24 cellular contexts compared by ENCODE assay signal in genomic region chr20:17762873-17763557, GRCh38.
DNase-seq lines count a peak whose midpoint lies in the region; ATAC-seq and TF ChIP-seq lines count a peak whose summit lies in the region.
"Had no signal": no experiment of that assay in that cellular context is flagged by ENCODE, and none has a peak within 500 bp of the region (broad histone marks: within the 10 kb centered on the region; RNA-seq: fewer than 3 reads in every experiment).

No MANE protein-coding gene starts in this region.

- H3K9me3 Mint-ChIP-seq in WTC11 = peaks cover 18% of the 10 kb centered on the region

- TF ChIP-seq CTCF in WTC11 (IDR thresholded peaks at IDR 0.05) = no peak
- no peak for TF ChIP-seq CTCF in smooth muscle cell (IDR thresholded peaks at IDR 0.05; ENCODE audit: borderline replicate concordance, insufficient read depth, poor library complexity, severe bottlenecking)

- H3K4me1 ChIP-seq in smooth muscle cell (ENCODE audit: low read depth) = peaks cover 6% of the 10 kb centered on the region
- H3K4me1 ChIP-seq: adrenal gland, colonic mucosa, tibial nerve had no signal

- H3K27me3 Mint-ChIP-seq in WTC11 (ENCODE audit: low read depth) = peaks cover 10% of the 10 kb centered on the region

- POLR2A ChIA-PET in WTC11 (lab: Charles Lee) = no interaction called here

- WGBS in smooth muscle cell (ENCODE audit: low lambda C conversion rate) = 57% methylated on average over 6 of the region's 6 CpGs

- H3K36me3 Mint-ChIP-seq in WTC11 = peaks cover 18% of the 10 kb centered on the region

- CTCF ChIA-PET in WTC11 (lab: Charles Lee) = no interaction called here

- H3K4me2 ChIP-seq in smooth muscle cell = no peak overlapping the region

- no peaks in the 10 kb centered on the region for H4K20me1 ChIP-seq in smooth muscle cell (ENCODE audit: low read depth)

- intact Hi-C loops in left colon (cut with DNase I, micrococcal nuclease) = no loop called here

- ATAC-seq in WTC11 (peak; percentile 73), left colon (peak; percentile 45), HG03457 (IDR thresholded peaks at IDR 0.05; ENCODE audit: unreplicated experiment) (no peak)
- ATAC-seq: activated CD8-positive, alpha-beta T cell treated with anti-CD3 and anti-CD28 coated beads, Interleukin-2, amount 10 ng/mL, durations not matched to agents 7 days and 5 days; stimulated activated naive B cell treated with anti-CD40 and anti-IgM and Interleukin-4, amounts not matched to agents 10 μg/mL and 1 μg/mL and 100 μg/mL, for 72 hours had no signal

- peaks cover 26% of the 10 kb centered on the region for H3K4me1 Mint-ChIP-seq in WTC11

- H3K36me3 ChIP-seq in smooth muscle cell (ENCODE audit: low read depth) = no peaks in the 10 kb centered on the region
- H3K36me3 ChIP-seq: adrenal gland, colonic mucosa, HAP-1, tibial nerve had no signal

- no peaks in the 10 kb centered on the region for H3K9me3 ChIP-seq in smooth muscle cell (replicated peaks; ENCODE audit: low read depth)
- H3K9me3 ChIP-seq: adrenal gland, colonic mucosa had no signal

- peaks cover 4% of the 10 kb centered on the region for H3F3A ChIP-seq in smooth muscle cell (ENCODE audit: low read depth)

- H3K4me3 Mint-ChIP-seq in WTC11 = no peak overlapping the region
- H3K4me3 Mint-ChIP-seq: activated CD8-positive, alpha-beta T cell treated with anti-CD3 and anti-CD28 coated beads, Interleukin-2, amount 10 ng/mL, durations not matched to agents 7 days and 5 days; stimulated activated naive B cell treated with anti-CD40 and anti-IgM and Interleukin-4, amounts not matched to agents 10 μg/mL and 1 μg/mL and 100 μg/mL, for 72 hours had no signal

- H3K27ac ChIP-seq in smooth muscle cell (ENCODE audit: low read depth) = no peak overlapping the region
- H3K27ac ChIP-seq: 22Rv1, adrenal gland, colonic mucosa, skin epidermis, tibial nerve had no signal

- H3K27me3 ChIP-seq in smooth muscle cell (ENCODE audit: low read depth) = no peaks in the 10 kb centered on the region
- H3K27me3 ChIP-seq: adrenal gland, colonic mucosa, tibial nerve had no signal

- DNase-seq in DMS53 (lab: John Stamatoyannopoulos, UW) (peak; percentile 19), DMS53 treated with DMSO at 0.1 percent for 48 hours (lab: John Stamatoyannopoulos, UW; ENCODE audit: unreplicated experiment) (no peak), WTC11 (ENCODE audit: low spot score) (no peak), left colon (no peak), smooth muscle cell (lab: John Stamatoyannopoulos, UW; ENCODE audit: unreplicated experiment) (no peak), NCI-H2227 (lab: John Stamatoyannopoulos, UW; ENCODE audit: unreplicated experiment) (no peak), NCI-H774 (lab: John Stamatoyannopoulos, UW) (no peak)
- DNase-seq: activated CD4-positive, CD25-positive, alpha-beta regulatory T cell treated with anti-CD3 and anti-CD28 coated beads, Interleukin-2, amount 50 U/mL, for 72 hours; activated CD8-positive, alpha-beta T cell treated with anti-CD3 and anti-CD28 coated beads, Interleukin-2, amount 10 ng/mL, durations not matched to agents 7 days and 5 days; activated gamma-delta T cell treated with Interleukin-2 at 50 U/mL for 16 hours; activated T-cell treated with anti-CD3 and anti-CD28 coated beads, Interleukin-2, amount 50 U/mL, for 1 hour; adrenal gland; colonic mucosa; DND-41; KBM-7; left ventricle myocardium superior; SHP77; stimulated activated CD4-positive, alpha-beta T cell treated with anti-CD3 and anti-CD28 coated beads, Interleukin-2, amount 100 ng/mL, for 48 hours; stimulated activated naive B cell treated with anti-CD40 and anti-IgM and Interleukin-4, amounts not matched to agents 10 μg/mL and 1 μg/mL and 100 μg/mL, for 72 hours had no signal

- peak overlapping the region; percentile 71 for H2AFZ ChIP-seq in smooth muscle cell (ENCODE audit: low read depth)

- no peaks in the 10 kb centered on the region for H3K79me2 ChIP-seq in smooth muscle cell (ENCODE audit: low read depth)

- no peak overlapping the region for H3K4me3 ChIP-seq in smooth muscle cell
- H3K4me3 ChIP-seq: adrenal gland, colonic mucosa, HAP-1, skin epidermis, tibial nerve had no signal

- peak overlapping the region; percentile 92 for H3K27ac Mint-ChIP-seq in WTC11
- H3K27ac Mint-ChIP-seq: activated CD8-positive, alpha-beta T cell treated with anti-CD3 and anti-CD28 coated beads, Interleukin-2, amount 10 ng/mL, durations not matched to agents 7 days and 5 days had no signal

- H3K9ac ChIP-seq in smooth muscle cell (ENCODE audit: low read depth) = no peak overlapping the region

TF ChIP-seq in WTC11, 78 proteins besides CTCF, POLR2A, EP300 and RAD21:
- TF ChIP-seq ZNF121 (CRISPR knock-in tag; IDR thresholded peaks at IDR 0.05) (no peak), FOXJ3 (CRISPR knock-in tag; IDR thresholded peaks at IDR 0.05; ENCODE audit: borderline replicate concordance) (no peak), ESRRA (CRISPR knock-in tag; IDR thresholded peaks at IDR 0.05; ENCODE audit: borderline replicate concordance) (no peak), GRHL2 (CRISPR knock-in tag; IDR thresholded peaks at IDR 0.05; ENCODE audit: insufficient replicate concordance, severe bottlenecking) (no peak), TEAD1 (CRISPR knock-in tag; IDR thresholded peaks at IDR 0.05) (no peak), ZNF423 (CRISPR knock-in tag; IDR thresholded peaks at IDR 0.05) (no peak), ZSCAN18 (CRISPR knock-in tag; IDR thresholded peaks at IDR 0.05) (no peak), PRDM15 (CRISPR knock-in tag; IDR thresholded peaks at IDR 0.05) (no peak), NR1H2 (CRISPR knock-in tag; IDR thresholded peaks at IDR 0.05) (no peak)
TF ChIP-seq in WTC11: peak in this region for 0.
